11 cellular contexts compared by ENCODE assay signal in the genomic region with DNA sequence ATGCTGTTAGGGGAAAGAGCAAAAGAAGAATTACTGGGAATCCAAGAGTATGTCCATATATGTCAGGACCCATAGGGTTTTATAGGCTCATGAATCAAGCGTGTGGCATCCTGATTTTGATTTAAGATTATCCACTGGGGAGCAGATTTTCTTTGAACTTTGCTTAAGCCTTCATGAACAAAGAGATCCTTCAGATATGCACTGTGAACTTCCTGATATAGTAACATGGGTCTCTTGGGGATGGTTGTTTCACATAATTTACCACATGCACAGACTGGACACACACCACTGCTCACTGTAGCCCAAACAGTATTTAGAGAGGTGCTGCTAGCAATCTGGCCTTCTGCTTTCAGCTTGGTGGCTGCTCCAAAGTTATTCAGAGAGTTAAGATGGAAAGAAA.
DNase-seq lines count a peak whose midpoint lies in the region; ATAC-seq, FAIRE-seq and TF ChIP-seq lines count a peak whose summit lies in the region.
"Had no signal": no experiment of that assay in that cellular context is flagged by ENCODE, and none has a peak within 500 bp of the region (broad histone marks: within the 10 kb centered on the region; RNA-seq: fewer than 3 reads in every experiment).

No MANE protein-coding gene starts in this region.

- no peaks in the 10 kb centered on the region for H3K27me3 Mint-ChIP-seq in CD8-positive, alpha-beta memory T cell

- H3K4me1 Mint-ChIP-seq in CD8-positive, alpha-beta memory T cell = peaks cover 2 to 6% (median 5%) of the 10 kb centered on the region in 3 donors

- no peaks in the 10 kb centered on the region for H3K36me3 ChIP-seq in kidney (ENCODE audit: control insufficient read depth in 1 of 2, insufficient read depth in 2 of 2, low read length in 2 of 2)
- H3K36me3 ChIP-seq in CD8-positive, alpha-beta memory T cell (ENCODE audit: insufficient read depth, low read length) = no peaks in the 10 kb centered on the region
- H3K36me3 ChIP-seq: esophagus muscularis mucosa had no signal

- CTCF ChIA-PET in CD8-positive, alpha-beta memory T cell (lab: Charles Lee) = no interaction called here

- no peak for TF ChIP-seq CTCF in kidney (IDR thresholded peaks at IDR 0.05; ENCODE audit: borderline replicate concordance, extremely low read depth, insufficient read depth)

- intact Hi-C loops in kidney (cut with DNase I) = loop anchor here (5.0 kb wide), 1 partner anchor 298 kb away; no protein-coding TSS in a partner anchor
- intact Hi-C loops in Right ventricle myocardium inferior (cut with DNase I) = loop anchor here (10.0 kb wide), 1 partner anchor 501 kb away; no protein-coding TSS in a partner anchor

- ATAC-seq in HG02623 (IDR thresholded peaks at IDR 0.05; ENCODE audit: unreplicated experiment) = peak; percentile 91
- peak; percentile 93 for ATAC-seq in HG03469 (IDR thresholded peaks at IDR 0.05; ENCODE audit: unreplicated experiment)
- ATAC-seq in Right ventricle myocardium inferior = no peak
- ATAC-seq: activated CD4-positive, CD25-positive, alpha-beta regulatory T cell treated with anti-CD3 and anti-CD28 coated beads, Interleukin-2, amount 50 U/mL, for 24 hours; left cardiac atrium had no signal

- no peak overlapping the region for H3K9ac ChIP-seq in kidney (ENCODE audit: low read length in 2 of 2)

- no peaks in the 10 kb centered on the region for H3K9me3 ChIP-seq in kidney (ENCODE audit: control insufficient read depth in 1 of 2, low read length in 2 of 2)
- H3K9me3 ChIP-seq in CD8-positive, alpha-beta memory T cell (ENCODE audit: low read length) = no peaks in the 10 kb centered on the region
- H3K9me3 ChIP-seq: esophagus muscularis mucosa had no signal

- DNase-seq in GM19239 (ENCODE audit: insufficient read length, low spot score) = no peak
- peak; percentile 22 for DNase-seq in renal cortical epithelial cell (ENCODE audit: low read depth)
- DNase-seq in kidney = no peak
- no peak for DNase-seq in CD8-positive, alpha-beta memory T cell
- DNase-seq in NCI-H2196 treated with DMSO at 0.1 percent for 48 hours (lab: John Stamatoyannopoulos, UW; ENCODE audit: unreplicated experiment) = no peak
- DNase-seq in Right ventricle myocardium inferior (ENCODE audit: missing footprints) = no peak
- DNase-seq: left cardiac atrium had no signal

- H3K4me3 Mint-ChIP-seq in CD8-positive, alpha-beta memory T cell = no peak overlapping the region

- no peak overlapping the region for H3K27ac Mint-ChIP-seq in CD8-positive, alpha-beta memory T cell

- H3K36me3 Mint-ChIP-seq in CD8-positive, alpha-beta memory T cell = no peaks in the 10 kb centered on the region

- H3K4me1 ChIP-seq in kidney (ENCODE audit: control insufficient read depth in 1 of 2, insufficient read depth in 1 of 2, low read depth in 1 of 2, low read length in 2 of 2) = no peaks in the 10 kb centered on the region
- no peaks in the 10 kb centered on the region for H3K4me1 ChIP-seq in CD8-positive, alpha-beta memory T cell (ENCODE audit: insufficient read depth, low read length)

- H3K9me3 Mint-ChIP-seq in CD8-positive, alpha-beta memory T cell = no peaks in the 10 kb centered on the region

- POLR2A ChIA-PET in CD8-positive, alpha-beta memory T cell (lab: Charles Lee) = no interaction called here

- FAIRE-seq in GM19239 (lab: Jason Lieb, UNC) = peak; percentile 95
- FAIRE-seq in kidney (lab: Jason Lieb, UNC) = no peak

- no peak overlapping the region for H3K27ac ChIP-seq in kidney (ENCODE audit: low read depth in 2 of 2, low read length in 2 of 2)
- no peak overlapping the region for H3K27ac ChIP-seq in CD8-positive, alpha-beta memory T cell (ENCODE audit: low read depth, low read length)
- H3K27ac ChIP-seq: esophagus muscularis mucosa had no signal

- no peaks in the 10 kb centered on the region for H3K27me3 ChIP-seq in CD8-positive, alpha-beta memory T cell (ENCODE audit: insufficient read depth, low read length, poor library complexity, severe bottlenecking)
- H3K27me3 ChIP-seq: esophagus muscularis mucosa had no signal

- H3K4me3 ChIP-seq in kidney (ENCODE audit: low read length in 2 of 2) = no peak overlapping the region
- no peak overlapping the region for H3K4me3 ChIP-seq in CD8-positive, alpha-beta memory T cell (ENCODE audit: low read length)
- H3K4me3 ChIP-seq: esophagus muscularis mucosa had no signal
